21 cellular contexts compared by ENCODE assay signal in genomic region chr14:23356662-23357061, GRCh38. TPM values are rescaled to one million over a fixed set of nuclear protein-coding genes. Genes with fewer than 3 reads are reported as not detected.
DNase-seq lines count a peak whose midpoint lies in the region; ATAC-seq and TF ChIP-seq lines count a peak whose summit lies in the region.
"Had no signal": no experiment of that assay in that cellular context is flagged by ENCODE, and none has a peak within 500 bp of the region (broad histone marks: within the 10 kb centered on the region; RNA-seq: fewer than 3 reads in every experiment).

No MANE protein-coding gene starts in this region.

- H3K4me1 Mint-ChIP-seq in neural progenitor cell: peaks cover 23% of the 10 kb centered on the region
- peaks cover 6 to 7% of the 10 kb centered on the region in 2 donors for H3K4me1 Mint-ChIP-seq in natural killer cell treated with Interleukin-12 subunit alpha and Interleukin-12 subunit beta and Interleukin-15 and Interleukin-18, amount 100 ng/mL, for 72 hours (ENCODE audit: low read depth in 2 of 2)
- H3K4me1 Mint-ChIP-seq in endodermal cell: peaks cover 17% of the 10 kb centered on the region

- H3K4me2 ChIP-seq in neural progenitor cell: no peak overlapping the region

- H3K4me3 Mint-ChIP-seq in neural progenitor cell (no peak overlapping the region), endodermal cell (no peak overlapping the region)
- no peak overlapping the region for H3K4me3 Mint-ChIP-seq in natural killer cell treated with Interleukin-12 subunit alpha and Interleukin-12 subunit beta and Interleukin-15 and Interleukin-18, amount 100 ng/mL, for 72 hours
- H3K4me3 Mint-ChIP-seq: CD4-positive, CD25-positive, alpha-beta regulatory T cell; CD8-positive, alpha-beta memory T cell had no signal

- WGBS in endodermal cell (ENCODE audit: insufficient coverage in 1 of 2, insufficient read length in 1 of 2), 2 experiments: 93 to 100% methylated on average over 1 to 4 of the region's 4 CpGs

- DNase-seq in H7 (peak; percentile 11), RWPE1 (ENCODE audit: low spot score) (no peak), mesenteric fat pad (ENCODE audit: low spot score) (peak; percentile 41), neural progenitor cell (ENCODE audit: low spot score) (no peak), endodermal cell (no peak)
- DNase-seq in natural killer cell treated with Interleukin-12 subunit alpha and Interleukin-12 subunit beta and Interleukin-15 and Interleukin-18, amount 100 ng/mL, for 72 hours (ENCODE audit: low spot score): no peak
- DNase-seq: ACHN; BE2C; C1 segment of cervical spinal cord; CD4-positive, CD25-positive, alpha-beta regulatory T cell; CD8-positive, alpha-beta memory T cell; COR-L47; DMS79; GDM1; HCEC 1CT; IMR-90 had no signal

- CTCF ChIA-PET in RWPE1 (lab: Yijun Ruan, JAX): no interaction called here

- ATAC-seq in GM21723 (IDR thresholded peaks at IDR 0.05; ENCODE audit: unreplicated experiment): no peak
- ATAC-seq in natural killer cell treated with Interleukin-12 subunit alpha and Interleukin-12 subunit beta and Interleukin-15 and Interleukin-18, amount 100 ng/mL, for 72 hours: no peak
- ATAC-seq in GM19023 (IDR thresholded peaks at IDR 0.05; ENCODE audit: unreplicated experiment): no peak
- ATAC-seq: K562 had no signal

- peaks cover 11% of the 10 kb centered on the region; the same call in 1 of the 2 replicates for H3K27me3 ChIP-seq in H7 (ENCODE audit: control insufficient read depth, insufficient read depth, low read length)
- peaks cover 2% of the 10 kb centered on the region for H3K27me3 ChIP-seq in neural progenitor cell
- H3K27me3 ChIP-seq in endodermal cell (ENCODE audit: control insufficient read depth, insufficient read depth, low read length, poor library complexity, severe bottlenecking): no peaks in the 10 kb centered on the region
- H3K27me3 ChIP-seq: BE2C had no signal

- H3F3A ChIP-seq in neural progenitor cell (ENCODE audit: low read depth): peaks cover 79% of the 10 kb centered on the region

- H3K9me3 ChIP-seq in neural progenitor cell (ENCODE audit: low read depth) (no peaks in the 10 kb centered on the region), endodermal cell (ENCODE audit: control insufficient read depth, low read length) (no peaks in the 10 kb centered on the region)
- H3K9me3 ChIP-seq: BE2C had no signal

- no peak overlapping the region for H2AFZ ChIP-seq in neural progenitor cell (replicated peaks)

- H4K20me1 ChIP-seq in neural progenitor cell (ENCODE audit: low read depth): peaks cover 50% of the 10 kb centered on the region

- no peak for TF ChIP-seq CTCF in RWPE1 (conservative IDR thresholded peaks at IDR 0.05; ENCODE audit: low read depth)
- TF ChIP-seq CTCF in neural progenitor cell (IDR thresholded peaks at IDR 0.05): no peak
- TF ChIP-seq CTCF in endodermal cell (conservative IDR thresholded peaks at IDR 0.05): no peak

- H3K9ac ChIP-seq in neural progenitor cell: no peak overlapping the region
- no peak overlapping the region for H3K9ac ChIP-seq in endodermal cell (ENCODE audit: extremely low read depth, low read length, poor library complexity, severe bottlenecking)

- H3K27ac ChIP-seq in RWPE1: peak overlapping the region; percentile 30; the same call in 1 of the 2 replicates
- H3K27ac ChIP-seq in neural progenitor cell: peak overlapping the region; percentile 17
- H3K27ac ChIP-seq in endodermal cell (ENCODE audit: low read depth, low read length): no peak overlapping the region

- peaks cover 1% of the 10 kb centered on the region; the same call in 1 of the 2 replicates for H3K36me3 ChIP-seq in H7 (replicated peaks; ENCODE audit: control insufficient read depth, insufficient read depth, low read length)
- H3K36me3 ChIP-seq in neural progenitor cell: no peaks in the 10 kb centered on the region
- H3K36me3 ChIP-seq in endodermal cell (ENCODE audit: control insufficient read depth, insufficient read depth, low read length): peaks cover 40% of the 10 kb centered on the region
- H3K36me3 ChIP-seq: BE2C had no signal

- peaks cover 3% of the 10 kb centered on the region for H3K4me1 ChIP-seq in neural progenitor cell
- H3K4me1 ChIP-seq in endodermal cell (ENCODE audit: control insufficient read depth, insufficient read depth, low read length): peaks cover 5% of the 10 kb centered on the region

- peaks cover 23% of the 10 kb centered on the region for H3K36me3 Mint-ChIP-seq in neural progenitor cell
- H3K36me3 Mint-ChIP-seq in natural killer cell treated with Interleukin-12 subunit alpha and Interleukin-12 subunit beta and Interleukin-15 and Interleukin-18, amount 100 ng/mL, for 72 hours: peaks cover 5% of the 10 kb centered on the region
- H3K36me3 Mint-ChIP-seq in endodermal cell (ENCODE audit: low read depth): peaks cover 27% of the 10 kb centered on the region
- H3K36me3 Mint-ChIP-seq: CD4-positive, CD25-positive, alpha-beta regulatory T cell had no signal

- H3K4me3 ChIP-seq in H7 (ENCODE audit: insufficient read depth, low read depth, low read length) (no peak overlapping the region), neural progenitor cell (no peak overlapping the region), endodermal cell (ENCODE audit: low read length) (no peak overlapping the region)
- H3K4me3 ChIP-seq: K562 had no signal

- peaks cover 12% of the 10 kb centered on the region for H3K79me2 ChIP-seq in neural progenitor cell (ENCODE audit: low read depth)

- H3K27ac Mint-ChIP-seq in neural progenitor cell (no peak overlapping the region), endodermal cell (no peak overlapping the region)
- no peak overlapping the region for H3K27ac Mint-ChIP-seq in natural killer cell treated with Interleukin-12 subunit alpha and Interleukin-12 subunit beta and Interleukin-15 and Interleukin-18, amount 100 ng/mL, for 72 hours
- H3K27ac Mint-ChIP-seq: CD4-positive, CD25-positive, alpha-beta regulatory T cell; CD8-positive, alpha-beta memory T cell had no signal

- H3K27me3 Mint-ChIP-seq in neural progenitor cell (ENCODE audit: insufficient read depth, low read depth): peaks cover 15% of the 10 kb centered on the region
- peaks cover 33 to 49% of the 10 kb centered on the region in 2 donors for H3K27me3 Mint-ChIP-seq in natural killer cell treated with Interleukin-12 subunit alpha and Interleukin-12 subunit beta and Interleukin-15 and Interleukin-18, amount 100 ng/mL, for 72 hours
- peaks cover 25% of the 10 kb centered on the region for H3K27me3 Mint-ChIP-seq in endodermal cell (ENCODE audit: insufficient read depth)

- H3K9me3 Mint-ChIP-seq in neural progenitor cell (no peaks in the 10 kb centered on the region), endodermal cell (no peaks in the 10 kb centered on the region)
- no peaks in the 10 kb centered on the region for H3K9me3 Mint-ChIP-seq in natural killer cell treated with Interleukin-12 subunit alpha and Interleukin-12 subunit beta and Interleukin-15 and Interleukin-18, amount 100 ng/mL, for 72 hours
- H3K9me3 Mint-ChIP-seq: CD4-positive, CD25-positive, alpha-beta regulatory T cell had no signal

- POLR2A ChIA-PET in RWPE1 (lab: Yijun Ruan, JAX; ENCODE audit: low non-redundant PET): interaction anchor here (0.5 kb wide), 1 partner anchor 13 kb away, joined by 5 read pairs; no protein-coding TSS in a partner anchor

RNA-seq across cellular contexts. Expression of gene SLC22A17, which starts 4.0 kb away (rescaled TPM):
- 32.9 and 37.2 TPM in 2 replicates for total RNA-seq in H7 (2014; rRNA removed; shearing (Covaris generic))
- total RNA-seq in mesenteric fat pad (7.0 TPM), neural progenitor cell (ENCODE audit: low replicate concordance) (22.2 and 80.8 TPM in 2 replicates), endodermal cell (10 to 100 TPM; 49.9 to 89.0 TPM)
- total RNA-seq in natural killer cell treated with Interleukin-12 subunit alpha and Interleukin-12 subunit beta and Interleukin-15 and Interleukin-18, amount 100 ng/mL, for 72 hours: under 1 TPM in 1 of 2 donors, not detected in 1; 0.42 TPM
- polyA plus RNA-seq in endodermal cell (2013, experiment 1 of 2): 90.3 TPM
- polyA plus RNA-seq in endodermal cell (2013, experiment 2 of 2): 82.1 TPM

RNA-seq across cellular contexts. Expression of gene EFS, which starts 8.3 kb away (rescaled TPM):
- 23.1 and 24.0 TPM in 2 replicates for total RNA-seq in H7 (2014; rRNA removed; shearing (Covaris generic))
- total RNA-seq in mesenteric fat pad (15.5 TPM), neural progenitor cell (ENCODE audit: low replicate concordance) (21.7 and 74.3 TPM in 2 replicates), endodermal cell (10 to 100 TPM; 69.9 to 96.4 TPM)
- total RNA-seq in natural killer cell treated with Interleukin-12 subunit alpha and Interleukin-12 subunit beta and Interleukin-15 and Interleukin-18, amount 100 ng/mL, for 72 hours: not detected
- 115 TPM for polyA plus RNA-seq in endodermal cell (2013, experiment 1 of 2)
- 105 TPM for polyA plus RNA-seq in endodermal cell (2013, experiment 2 of 2)
- total RNA-seq: CD4-positive, CD25-positive, alpha-beta regulatory T cell; CD8-positive, alpha-beta memory T cell; K562 had no signal
- polyA plus RNA-seq: CD4-positive, CD25-positive, alpha-beta regulatory T cell; CD8-positive, alpha-beta memory T cell had no signal

RNA-seq across cellular contexts. Expression of gene IL25, which starts 15.9 kb away (rescaled TPM):
- total RNA-seq in H7 (2014; rRNA removed; shearing (Covaris generic)): 0.31 TPM in 1 of 2 replicates, not detected in the other
- total RNA-seq in mesenteric fat pad (not detected), neural progenitor cell (ENCODE audit: low replicate concordance) (not detected in 2 replicates), endodermal cell (not detected)
- total RNA-seq in natural killer cell treated with Interleukin-12 subunit alpha and Interleukin-12 subunit beta and Interleukin-15 and Interleukin-18, amount 100 ng/mL, for 72 hours: not detected
- polyA plus RNA-seq in endodermal cell (2013, experiment 1 of 2): not detected
- polyA plus RNA-seq in endodermal cell (2013, experiment 2 of 2): not detected
- total RNA-seq: CD4-positive, CD25-positive, alpha-beta regulatory T cell; CD8-positive, alpha-beta memory T cell; Daoy; H1; IMR-90; K562 had no signal
- polyA plus RNA-seq: CD4-positive, CD25-positive, alpha-beta regulatory T cell; CD8-positive, alpha-beta memory T cell; H1; IMR-90; K562 had no signal

RNA-seq across cellular contexts. Expression of gene CMTM5, which starts 20.2 kb away (rescaled TPM):
- total RNA-seq in H7 (2014; rRNA removed; shearing (Covaris generic)): 0.14 TPM in 1 of 2 replicates, not detected in the other
- total RNA-seq in mesenteric fat pad: not detected
- 4.3 and 6.9 TPM in 2 replicates for total RNA-seq in neural progenitor cell (ENCODE audit: low replicate concordance)
- total RNA-seq in natural killer cell treated with Interleukin-12 subunit alpha and Interleukin-12 subunit beta and Interleukin-15 and Interleukin-18, amount 100 ng/mL, for 72 hours: not detected
- 1 to 10 TPM in 1 of 2 donors, under 1 TPM in 1; 0.40 to 1.4 TPM for total RNA-seq in endodermal cell
- polyA plus RNA-seq in endodermal cell (2013, experiment 1 of 2): 3.3 TPM
- 2.8 TPM for polyA plus RNA-seq in endodermal cell (2013, experiment 2 of 2)
- total RNA-seq: CD8-positive, alpha-beta memory T cell; Daoy; H1; IMR-90; K562 had no signal
- polyA plus RNA-seq: CD4-positive, CD25-positive, alpha-beta regulatory T cell; CD8-positive, alpha-beta memory T cell had no signal

RNA-seq across cellular contexts. Expression of gene PABPN1, which starts 35.4 kb away (rescaled TPM):
- 143 and 174 TPM in 2 replicates for total RNA-seq in H7 (2014; rRNA removed; shearing (Covaris generic))
- total RNA-seq in mesenteric fat pad (129 TPM), neural progenitor cell (ENCODE audit: low replicate concordance) (264 and 298 TPM in 2 replicates), endodermal cell (100 to 1,000 TPM; 293 TPM)
- 100 to 1,000 TPM; 182 to 274 TPM for total RNA-seq in natural killer cell treated with Interleukin-12 subunit alpha and Interleukin-12 subunit beta and Interleukin-15 and Interleukin-18, amount 100 ng/mL, for 72 hours
- 295 TPM for polyA plus RNA-seq in endodermal cell (2013, experiment 1 of 2)
- 251 TPM for polyA plus RNA-seq in endodermal cell (2013, experiment 2 of 2)

Comparison
In these comparisons a context has a peak if more than half of its experiments do, and no peak if none do; other contexts are left out.
1. DNase-seq: peak in H7 (single experiment) and mesenteric fat pad (single experiment); none in RWPE1 (single experiment), neural progenitor cell (single experiment), natural killer cell treated with Interleukin-12 subunit alpha and Interleukin-12 subunit beta and Interleukin-15 and Interleukin-18, amount 100 ng/mL, for 72 hours (single experiment) and endodermal cell (single experiment).
2. RNA of gene EFS, which starts 8.3 kb away (total RNA-seq): 69.9 to 96.4 TPM in endodermal cell, 23.1 to 24.0 TPM in H7, 21.7 to 74.3 TPM in neural progenitor cell and 15.5 TPM in mesenteric fat pad (single experiment); not detected in natural killer cell treated with Interleukin-12 subunit alpha and Interleukin-12 subunit beta and Interleukin-15 and Interleukin-18, amount 100 ng/mL, for 72 hours; every median in the first group is over 10 times any median in the second.